ENCODE assay signal across 8 cellular contexts in the genomic region with DNA sequence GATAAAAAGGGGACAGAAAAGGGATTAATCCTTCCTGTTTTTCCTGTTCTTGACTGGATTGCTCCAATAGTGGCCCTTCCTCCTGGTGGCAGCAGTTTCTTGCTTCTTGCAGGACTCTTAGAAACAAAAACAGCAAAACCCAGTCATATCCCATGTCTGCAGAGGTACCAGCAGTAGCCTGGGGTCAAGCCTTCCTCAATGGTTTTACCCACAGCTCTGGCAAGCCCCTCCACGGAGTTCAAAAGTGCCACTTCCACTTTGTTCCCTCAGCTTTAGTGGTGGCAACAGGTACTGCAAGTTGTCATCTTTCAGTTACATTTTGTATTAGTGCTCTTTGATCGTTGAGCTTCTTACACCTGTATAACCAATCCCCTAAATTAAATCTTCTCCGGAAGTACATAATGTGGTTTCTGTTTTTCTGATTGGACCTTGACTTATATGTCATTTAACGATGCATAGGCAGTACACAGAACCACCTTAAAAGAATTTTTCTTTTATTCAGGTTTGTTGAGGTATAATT. TPM values are rescaled to one million over a fixed set of nuclear protein-coding genes. Genes with fewer than 3 reads are reported as not detected.
A peak's percentile ranks its signal among the peaks of the same experiment; 100 is the strongest.
DNase-seq lines count a peak whose midpoint lies in the region; ATAC-seq and TF ChIP-seq lines count a peak whose summit lies in the region.

No MANE protein-coding gene starts in this region.

- no peaks in the 10 kb centered on the region for H3K27me3 ChIP-seq in ovary

- no peak for TF ChIP-seq EP300 in ovary (IDR thresholded peaks at IDR 0.05)

- peaks cover 14% of the 10 kb centered on the region for H3K27me3 Mint-ChIP-seq in brain

- ATAC-seq in GM21447 (IDR thresholded peaks at IDR 0.05; ENCODE audit: unreplicated experiment), result peak; percentile 73

- H3K4me1 ChIP-seq in ovary (ENCODE audit: insufficient read depth), result no peaks in the 10 kb centered on the region

- H3K36me3 Mint-ChIP-seq in brain, result no peaks in the 10 kb centered on the region

- DNase-seq in NOMO-1 treated with DMSO at 0.1 percent for 48 hours (lab: John Stamatoyannopoulos, UW; ENCODE audit: unreplicated experiment) (peak; percentile 7), NOMO-1 treated with dmso at 0.1 percent for 144 hours (lab: John Stamatoyannopoulos, UW; ENCODE audit: unreplicated experiment) (no peak), NCI-H1930 (lab: John Stamatoyannopoulos, UW) (peak; percentile 12 to 38), myocyte (ENCODE audit: low read depth) (peak; percentile 6), putamen (ENCODE audit: low spot score) (no peak), ovary (no peak)

- no peaks in the 10 kb centered on the region for H3K36me3 ChIP-seq in ovary

- no peak overlapping the region for H3K4me3 ChIP-seq in ovary

- peak; percentile 35 to 63 for TF ChIP-seq CTCF in brain (conservative IDR thresholded peaks at IDR 0.05)
- TF ChIP-seq CTCF in ovary (IDR thresholded peaks at IDR 0.05), result no peak

- H3K9me3 Mint-ChIP-seq in brain, result no peaks in the 10 kb centered on the region

- H3K27ac ChIP-seq in ovary, result no peak overlapping the region

- H3K4me1 Mint-ChIP-seq in brain, result peaks cover 2% of the 10 kb centered on the region

- intact Hi-C loops in ovary (cut with DNase I), result no loop called here

- 43 to 54% (median 46%) methylated on average over 4 of the region's 4 CpGs for WGBS in ovary, 3 donors

- H3K27ac Mint-ChIP-seq in brain, result peak overlapping the region in 3 of 5 experiments; percentile 56 to 71 (median 57)

- H3K4me3 Mint-ChIP-seq in brain, result peak overlapping the region in 2 of 5 experiments; percentile 16 to 42

- TF ChIP-seq POLR2A in ovary (IDR thresholded peaks at IDR 0.05), result no peak

- no peaks in the 10 kb centered on the region for H3K9me3 ChIP-seq in ovary

RNA-seq across cellular contexts. Expression of a gene that starts 8.7 kb away (rescaled TPM):
- polyA plus RNA-seq in brain (ENCODE audit: insufficient read depth, low read depth, low replicate concordance), result 9.8 TPM
- total RNA-seq in myocyte, result 38.3 and 42.0 TPM in 2 replicates
- polyA plus RNA-seq in myocyte (2012), result 7.4 TPM
- total RNA-seq in ovary, result 10 to 100 TPM in 6 of 7 donors, 1 to 10 TPM in 1; 9.8 to 18.1 (median 15.6) TPM
- 10 to 100 TPM in 1 of 2 donors, 1 to 10 TPM in 1; 6.4 to 11.3 TPM for polyA plus RNA-seq in ovary

Comparison
In these comparisons a context has a peak if more than half of its experiments do, and no peak if none do; other contexts are left out.
1. DNase-seq: peak in NOMO-1 treated with DMSO at 0.1 percent for 48 hours (single experiment), NCI-H1930 (2 of 2) and myocyte (single experiment); none in NOMO-1 treated with dmso at 0.1 percent for 144 hours (single experiment), putamen (single experiment) and ovary (0 of 5).
2. CTCF ChIP-seq: peak in brain (2 of 2); none in ovary (0 of 3).